ENCODE assay signal across 8 cellular contexts in the genomic region with DNA sequence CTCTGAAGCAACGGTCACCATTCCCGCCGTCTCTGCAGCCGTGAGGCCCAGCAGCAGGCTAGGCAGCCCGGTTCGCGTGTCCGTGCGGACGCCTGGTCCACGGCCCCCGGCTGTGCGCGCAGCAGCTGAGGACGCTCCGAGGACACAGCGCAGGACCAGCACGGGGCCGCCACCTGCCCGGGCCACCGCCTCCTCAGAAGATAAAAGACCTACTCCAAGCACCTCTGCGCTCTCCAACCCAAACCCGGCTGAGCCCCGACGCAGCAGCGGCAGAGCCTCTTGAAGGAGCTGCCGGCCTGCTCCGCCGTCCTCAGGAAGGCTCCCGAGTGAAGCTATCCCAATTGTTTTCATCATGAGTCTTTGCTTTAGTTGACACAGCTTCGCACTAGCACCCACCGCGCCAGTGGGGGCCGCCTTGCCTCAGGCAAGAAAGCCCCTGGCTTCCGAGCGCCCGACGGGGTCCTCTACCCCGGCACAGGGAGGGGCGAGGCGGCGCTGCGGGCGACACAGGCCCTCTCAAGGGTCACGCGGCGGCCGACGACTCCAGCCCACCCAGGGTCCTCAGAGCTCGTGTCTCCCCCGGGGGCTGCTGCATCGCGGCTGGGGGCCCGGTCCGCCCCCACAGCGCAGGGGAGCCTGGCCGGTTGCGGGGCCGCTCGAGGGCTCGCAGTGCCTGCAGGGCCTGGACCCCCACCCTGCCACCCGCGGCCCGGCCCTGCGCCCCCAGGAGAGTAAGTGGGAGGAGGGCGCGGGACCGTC. TPM values are rescaled to one million over a fixed set of nuclear protein-coding genes. Genes with fewer than 3 reads are reported as not detected.
DNase-seq lines count a peak whose midpoint lies in the region; ATAC-seq and TF ChIP-seq lines count a peak whose summit lies in the region.

No MANE protein-coding gene starts in this region.

- peak overlapping the region; percentile 77 for H3K4me3 ChIP-seq in hepatocyte
- H3K4me3 ChIP-seq in skeletal muscle cell (ENCODE audit: low read depth, low read length): peak overlapping the region; percentile 68

- H3K27ac ChIP-seq in 22Rv1: peak overlapping the region; percentile 91
- H3K27ac ChIP-seq in hepatocyte: peak overlapping the region; percentile 68

- WGBS in hepatocyte (ENCODE audit: low lambda C conversion rate, missing lambda C conversion rate): 26% methylated on average over 51 of the region's 68 CpGs

- peaks cover 53% of the 10 kb centered on the region for H3K79me2 ChIP-seq in hepatocyte

- H3K9me3 ChIP-seq in hepatocyte (ENCODE audit: low read depth): no peaks in the 10 kb centered on the region

- peaks cover 31% of the 10 kb centered on the region for H3K4me1 Mint-ChIP-seq in activated naive CD8-positive, alpha-beta T cell treated with anti-CD3 and anti-CD28 coated beads, Interleukin-2, amount 50 U/mL, for 24 hours

- H4K20me1 ChIP-seq in hepatocyte (ENCODE audit: insufficient read depth, poor library complexity, severe bottlenecking): peaks cover 16% of the 10 kb centered on the region

- TF ChIP-seq CTCF in 22Rv1 (IDR thresholded peaks at IDR 0.05): 0 out of 2 replicates have a peak, but pooled peaks have one; percentile 2
- no peak for TF ChIP-seq CTCF in hepatocyte (IDR thresholded peaks at IDR 0.05; ENCODE audit: poor library complexity)

- peak overlapping the region; percentile 66 for H3K4me3 Mint-ChIP-seq in activated naive CD8-positive, alpha-beta T cell treated with anti-CD3 and anti-CD28 coated beads, Interleukin-2, amount 50 U/mL, for 24 hours

- H3K4me1 ChIP-seq in hepatocyte (ENCODE audit: insufficient read depth): peaks cover 18% of the 10 kb centered on the region

- no peaks in the 10 kb centered on the region for H3K27me3 ChIP-seq in hepatocyte

- ATAC-seq in GM18502 (IDR thresholded peaks at IDR 0.05; ENCODE audit: poor library complexity, unreplicated experiment) (peak; percentile 2), HG03521 (IDR thresholded peaks at IDR 0.05; ENCODE audit: unreplicated experiment) (peak; percentile 2)
- ATAC-seq in activated naive CD8-positive, alpha-beta T cell treated with anti-CD3 and anti-CD28 coated beads, Interleukin-2, amount 50 U/mL, for 24 hours: no peak

- no peaks in the 10 kb centered on the region for H3K9me2 ChIP-seq in hepatocyte (replicated peaks; ENCODE audit: insufficient read depth)

- peak overlapping the region; percentile 84 for H3K4me2 ChIP-seq in hepatocyte

- H3K27ac Mint-ChIP-seq in activated naive CD8-positive, alpha-beta T cell treated with anti-CD3 and anti-CD28 coated beads, Interleukin-2, amount 50 U/mL, for 24 hours: no peak overlapping the region

- H3K27me3 Mint-ChIP-seq in activated naive CD8-positive, alpha-beta T cell treated with anti-CD3 and anti-CD28 coated beads, Interleukin-2, amount 50 U/mL, for 24 hours: no peaks in the 10 kb centered on the region

- H2AFZ ChIP-seq in hepatocyte: no peak overlapping the region

- no peaks in the 10 kb centered on the region for H3K9me3 Mint-ChIP-seq in activated naive CD8-positive, alpha-beta T cell treated with anti-CD3 and anti-CD28 coated beads, Interleukin-2, amount 50 U/mL, for 24 hours

- no peak for DNase-seq in activated naive CD8-positive, alpha-beta T cell treated with anti-CD3 and anti-CD28 coated beads, Interleukin-2, amount 50 U/mL, for 24 hours
- DNase-seq in hepatocyte (ENCODE audit: low spot score): peak; percentile 46
- no peak for DNase-seq in skeletal muscle cell (ENCODE audit: low read depth)
- no peak for DNase-seq in NCI-H1436 (lab: John Stamatoyannopoulos, UW)
- DNase-seq in stimulated activated CD4-positive, alpha-beta T cell treated with anti-CD3 and anti-CD28 coated beads, Interleukin-12 subunit alpha, Interleukin-12 subunit beta, amount 100 ng/mL, for 4 hours: no peak

- peaks cover 7% of the 10 kb centered on the region for H3K36me3 Mint-ChIP-seq in activated naive CD8-positive, alpha-beta T cell treated with anti-CD3 and anti-CD28 coated beads, Interleukin-2, amount 50 U/mL, for 24 hours (ENCODE audit: low read depth)

- H3K36me3 ChIP-seq in hepatocyte (replicated peaks; ENCODE audit: insufficient read depth, low read depth): no peaks in the 10 kb centered on the region

RNA-seq across cellular contexts. Expression of gene GPR146, which starts 16.9 kb away (rescaled TPM):
- total RNA-seq in hepatocyte: 5.2 and 6.5 TPM in 2 replicates
- 2.1 and 2.6 TPM in 2 replicates for polyA plus RNA-seq in hepatocyte

RNA-seq across cellular contexts. Expression of gene CYP2W1, which starts 44.5 kb away (rescaled TPM):
- total RNA-seq in hepatocyte: 20.3 and 31.1 TPM in 2 replicates
- 72.3 and 112 TPM in 2 replicates for polyA plus RNA-seq in hepatocyte

RNA-seq across cellular contexts. Expression of gene COX19, which starts 52.1 kb away (rescaled TPM):
- total RNA-seq in hepatocyte: 9.9 and 11.6 TPM in 2 replicates
- 18.9 and 21.2 TPM in 2 replicates for polyA plus RNA-seq in hepatocyte
